8 cellular contexts compared by ENCODE assay signal in genomic region chr1:26530898-26531598, GRCh38. TPM values are rescaled to one million over a fixed set of nuclear protein-coding genes. Genes with fewer than 3 reads are reported as not detected.
DNase-seq lines count a peak whose midpoint lies in the region; ATAC-seq and TF ChIP-seq lines count a peak whose summit lies in the region.

No MANE protein-coding gene starts in this region.

- peaks cover 39% of the 10 kb centered on the region for H3K79me2 ChIP-seq in neural progenitor cell (ENCODE audit: low read depth)

- H3K27me3 ChIP-seq in endodermal cell (ENCODE audit: control insufficient read depth, insufficient read depth, low read length, poor library complexity, severe bottlenecking) (no peaks in the 10 kb centered on the region), neural progenitor cell (peaks cover 6% of the 10 kb centered on the region)

- H3K36me3 ChIP-seq in endodermal cell (ENCODE audit: control insufficient read depth, insufficient read depth, low read length) (no peaks in the 10 kb centered on the region), neural progenitor cell (no peaks in the 10 kb centered on the region)

- peak overlapping the region in 1 of 3 donors; percentile 82 for H3K27ac Mint-ChIP-seq in IgD-negative memory B cell
- peak overlapping the region; percentile 88 for H3K27ac Mint-ChIP-seq in endodermal cell
- no peak overlapping the region for H3K27ac Mint-ChIP-seq in neural progenitor cell

- H3F3A ChIP-seq in neural progenitor cell (ENCODE audit: low read depth), result peaks cover 24% of the 10 kb centered on the region

- H3K36me3 Mint-ChIP-seq in IgD-negative memory B cell, result no peaks in the 10 kb centered on the region
- no peaks in the 10 kb centered on the region for H3K36me3 Mint-ChIP-seq in endodermal cell (ENCODE audit: low read depth)
- H3K36me3 Mint-ChIP-seq in neural progenitor cell, result no peaks in the 10 kb centered on the region

- H3K4me1 ChIP-seq in endodermal cell (ENCODE audit: control insufficient read depth, insufficient read depth, low read length) (no peaks in the 10 kb centered on the region), neural progenitor cell (peaks cover 22% of the 10 kb centered on the region)

- H3K27ac ChIP-seq in endodermal cell (ENCODE audit: low read depth, low read length) (no peak overlapping the region), neural progenitor cell (no peak overlapping the region)

- peaks cover 27% of the 10 kb centered on the region for H4K20me1 ChIP-seq in neural progenitor cell (ENCODE audit: low read depth)

- peak overlapping the region; percentile 67 for H3K9ac ChIP-seq in endodermal cell (ENCODE audit: extremely low read depth, low read length, poor library complexity, severe bottlenecking)
- H3K9ac ChIP-seq in neural progenitor cell, result no peak overlapping the region

- peak overlapping the region; percentile 93 for H3K4me3 ChIP-seq in endodermal cell (ENCODE audit: low read length)
- H3K4me3 ChIP-seq in neural progenitor cell, result peak overlapping the region; percentile 91

- peak overlapping the region; percentile 98 for H3K4me2 ChIP-seq in neural progenitor cell

- no peak for ATAC-seq in HG03342 (IDR thresholded peaks at IDR 0.05; ENCODE audit: unreplicated experiment)

- H2AFZ ChIP-seq in neural progenitor cell (replicated peaks), result no peak overlapping the region

- DNase-seq in SIG-M5 treated with dmso at 0.1 percent for 504 hours (lab: John Stamatoyannopoulos, UW; ENCODE audit: unreplicated experiment), result peak; percentile 46
- no peak for DNase-seq in SIG-M5 (lab: John Stamatoyannopoulos, UW)
- DNase-seq in RPMI8226, result peak; percentile 75
- peak; percentile 96 for DNase-seq in endodermal cell
- peak; percentile 81 for DNase-seq in neural progenitor cell (ENCODE audit: low spot score)
- DNase-seq in stimulated activated CD4-positive, alpha-beta T cell treated with anti-CD3 and anti-CD28 coated beads, Interleukin-2, amount 100 ng/mL, for 24 hours, result no peak

- H3K4me1 Mint-ChIP-seq in IgD-negative memory B cell (peaks cover 21 to 23% (median 23%) of the 10 kb centered on the region in 3 donors), endodermal cell (peaks cover 22% of the 10 kb centered on the region), neural progenitor cell (peaks cover 19% of the 10 kb centered on the region)

- peak; percentile 71 for TF ChIP-seq CTCF in endodermal cell (conservative IDR thresholded peaks at IDR 0.05)
- peak; percentile 51 for TF ChIP-seq CTCF in neural progenitor cell (IDR thresholded peaks at IDR 0.05)

- H3K9me3 ChIP-seq in endodermal cell (ENCODE audit: control insufficient read depth, low read length) (no peaks in the 10 kb centered on the region), neural progenitor cell (ENCODE audit: low read depth) (no peaks in the 10 kb centered on the region)

- H3K27me3 Mint-ChIP-seq in IgD-negative memory B cell, result peaks cover 4% of the 10 kb centered on the region
- H3K27me3 Mint-ChIP-seq in endodermal cell (ENCODE audit: insufficient read depth), result no peaks in the 10 kb centered on the region
- peaks cover 12% of the 10 kb centered on the region for H3K27me3 Mint-ChIP-seq in neural progenitor cell (ENCODE audit: insufficient read depth, low read depth)

- 12 to 40% methylated on average over 1 to 9 of the region's 9 CpGs for WGBS in endodermal cell (ENCODE audit: insufficient coverage in 1 of 2, insufficient read length in 1 of 2), 2 experiments

- H3K4me3 Mint-ChIP-seq in IgD-negative memory B cell, result peak overlapping the region; percentile 82 to 94 (median 90)
- peak overlapping the region; percentile 79 for H3K4me3 Mint-ChIP-seq in endodermal cell
- peak overlapping the region; percentile 88 for H3K4me3 Mint-ChIP-seq in neural progenitor cell

- no peaks in the 10 kb centered on the region for H3K9me3 Mint-ChIP-seq in IgD-negative memory B cell
- no peaks in the 10 kb centered on the region for H3K9me3 Mint-ChIP-seq in endodermal cell
- H3K9me3 Mint-ChIP-seq in neural progenitor cell, result no peaks in the 10 kb centered on the region

RNA-seq across cellular contexts. Expression of gene RPS6KA1, which starts 1.5 kb away (rescaled TPM):
- 152 TPM for polyA plus RNA-seq in IgD-negative memory B cell
- total RNA-seq in endodermal cell, result 10 to 100 TPM; 41.3 TPM
- 17.8 TPM for polyA plus RNA-seq in endodermal cell (2013, experiment 1 of 2)
- polyA plus RNA-seq in endodermal cell (2013, experiment 2 of 2), result 15.9 TPM
- 18.7 and 43.9 TPM in 2 replicates for total RNA-seq in neural progenitor cell (ENCODE audit: low replicate concordance)

RNA-seq across cellular contexts. Expression of gene HMGN2, which starts 58.8 kb away (rescaled TPM):
- polyA plus RNA-seq in IgD-negative memory B cell, result 748 TPM
- total RNA-seq in endodermal cell, result 100 to 1,000 TPM; 671 to 773 TPM
- polyA plus RNA-seq in endodermal cell (2013, experiment 1 of 2), result 1,236 TPM
- polyA plus RNA-seq in endodermal cell (2013, experiment 2 of 2), result 1,180 TPM
- 831 and 964 TPM in 2 replicates for total RNA-seq in neural progenitor cell (ENCODE audit: low replicate concordance)

Comparison
In these comparisons a context has a peak if more than half of its experiments do, and no peak if none do; other contexts are left out.
1. DNase-seq: peak in SIG-M5 treated with dmso at 0.1 percent for 504 hours (single experiment), RPMI8226 (single experiment), endodermal cell (single experiment) and neural progenitor cell (single experiment); none in SIG-M5 (single experiment) and stimulated activated CD4-positive, alpha-beta T cell treated with anti-CD3 and anti-CD28 coated beads, Interleukin-2, amount 100 ng/mL, for 24 hours (0 of 2).
2. Peak in every context shown above with its lines, with median percentiles within 50 percentile points of each other: H3K4me3 Mint-ChIP-seq.